ENCODE assay signal across 1 cellular context in genomic region chr22:23234409-23235161, GRCh38.
TF ChIP-seq lines count a peak whose summit lies in the region.

No MANE protein-coding gene starts in this region.

TF ChIP-seq in H1, 55 proteins besides CTCF, POLR2A, EP300 and RAD21:
- no peak for TF ChIP-seq RBBP5 (IDR thresholded peaks at IDR 0.05; ENCODE audit: borderline replicate concordance, low read depth, low read length)
- TF ChIP-seq KDM4A (IDR thresholded peaks at IDR 0.05; ENCODE audit: low read depth, low read length, severe bottlenecking): no peak
- no peak for TF ChIP-seq PHF8 (conservative IDR thresholded peaks at IDR 0.05; ENCODE audit: low read depth, low read length)
- TF ChIP-seq SP1 (IDR thresholded peaks at IDR 0.05; ENCODE audit: low read depth, low read length): no peak
- TF ChIP-seq CTBP2 (IDR thresholded peaks at IDR 0.05; ENCODE audit: borderline replicate concordance, insufficient read depth, insufficient read length, low read length): no peak
- no peak for TF ChIP-seq RXRA (IDR thresholded peaks at IDR 0.05; ENCODE audit: insufficient read depth, low read depth, low read length)
- no peak for TF ChIP-seq POLR2AphosphoS5 (IDR thresholded peaks at IDR 0.05; ENCODE audit: low read depth, low read length)
- TF ChIP-seq JUN (IDR thresholded peaks at IDR 0.05; ENCODE audit: low read depth, low read length): no peak
- TF ChIP-seq MAX (IDR thresholded peaks at IDR 0.05): no peak
- no peak for TF ChIP-seq SP4 (IDR thresholded peaks at IDR 0.05; ENCODE audit: low read length)
- no peak for TF ChIP-seq CHD1 (IDR thresholded peaks at IDR 0.05; ENCODE audit: low read depth, low read length)
- no peak for TF ChIP-seq ZNF274 (IDR thresholded peaks at IDR 0.05; ENCODE audit: borderline replicate concordance, extremely low read depth, low read length)
- no peak for TF ChIP-seq SIX5 (IDR thresholded peaks at IDR 0.05; ENCODE audit: low read depth, low read length)
- no peak for TF ChIP-seq RNF2 (IDR thresholded peaks at IDR 0.05; ENCODE audit: borderline replicate concordance, low read depth, low read length, missing control alignments, poor library complexity, severe bottlenecking)
- TF ChIP-seq SRF (IDR thresholded peaks at IDR 0.05; ENCODE audit: low read depth, low read length): no peak
- TF ChIP-seq TAF7 (optimal IDR thresholded peaks at IDR 0.05; ENCODE audit: borderline replicate concordance, low read depth, low read length): no peak
- TF ChIP-seq EZH2 (IDR thresholded peaks at IDR 0.05; ENCODE audit: low read depth, low read length, severe bottlenecking): no peak
- no peak for TF ChIP-seq FOSL1 (IDR thresholded peaks at IDR 0.05; ENCODE audit: insufficient read depth, low read depth, low read length)
- TF ChIP-seq MAFK (IDR thresholded peaks at IDR 0.05; ENCODE audit: low read depth, low read length): no peak
